8 cellular contexts compared by ENCODE assay signal in genomic region chr20:21303872-21304586, GRCh38. TPM values are rescaled to one million over a fixed set of nuclear protein-coding genes. Genes with fewer than 3 reads are reported as not detected.
A peak's percentile ranks its signal among the peaks of the same experiment; 100 is the strongest.
DNase-seq lines count a peak whose midpoint lies in the region; ATAC-seq lines count a peak whose summit lies in the region.

No MANE protein-coding gene starts in this region.

- H3K9me3 ChIP-seq in adipocyte (ENCODE audit: control insufficient read depth, low read length): no peaks in the 10 kb centered on the region
- H3K9me3 ChIP-seq in stomach smooth muscle (ENCODE audit: control insufficient read depth in 2 of 2, low read length in 2 of 2): no peaks in the 10 kb centered on the region

- H3K4me3 Mint-ChIP-seq in activated CD4-positive, alpha-beta T cell treated with anti-CD3 and anti-CD28 coated beads, Interleukin-2, amount 10 ng/mL, durations not matched to agents 7 days and 5 days: peak overlapping the region; percentile 97
- peak overlapping the region; percentile 93 to 98 (median 97) for H3K4me3 Mint-ChIP-seq in immature natural killer cell

- ATAC-seq in HG03378 (IDR thresholded peaks at IDR 0.05; ENCODE audit: unreplicated experiment) (peak; percentile 7), GM18520 (IDR thresholded peaks at IDR 0.05; ENCODE audit: unreplicated experiment) (no peak)

- H3K4me1 Mint-ChIP-seq in activated CD4-positive, alpha-beta T cell treated with anti-CD3 and anti-CD28 coated beads, Interleukin-2, amount 10 ng/mL, durations not matched to agents 7 days and 5 days: peaks cover 36% of the 10 kb centered on the region
- H3K4me1 Mint-ChIP-seq in immature natural killer cell: peaks cover 39 to 41% of the 10 kb centered on the region in 2 donors

- CTCF ChIA-PET in activated CD4-positive, alpha-beta T cell treated with anti-CD3 and anti-CD28 coated beads, Interleukin-2, amount 10 ng/mL, durations not matched to agents 7 days and 5 days (lab: Charles Lee): interaction anchor here (0.9 to 2.3 kb wide), 7 partner anchors 8 to 81 kb away, joined by 3 to 7 read pairs (median 4); no protein-coding TSS in a partner anchor

- H3K27me3 ChIP-seq in adipocyte (replicated peaks; ENCODE audit: control insufficient read depth, insufficient read depth, low read length): no peaks in the 10 kb centered on the region
- no peaks in the 10 kb centered on the region for H3K27me3 ChIP-seq in stomach smooth muscle (ENCODE audit: control insufficient read depth in 1 of 2, insufficient read depth in 2 of 2, low read length in 2 of 2)

- H3K4me3 ChIP-seq in adipocyte (ENCODE audit: low read length): peak overlapping the region; percentile 99
- H3K4me3 ChIP-seq in stomach smooth muscle (ENCODE audit: low read length in 2 of 2): peak overlapping the region; percentile 78 to 86

- H3K9me3 Mint-ChIP-seq in activated CD4-positive, alpha-beta T cell treated with anti-CD3 and anti-CD28 coated beads, Interleukin-2, amount 10 ng/mL, durations not matched to agents 7 days and 5 days: peaks cover 5% of the 10 kb centered on the region
- H3K9me3 Mint-ChIP-seq in immature natural killer cell: no peaks in the 10 kb centered on the region

- POLR2A ChIA-PET in activated CD4-positive, alpha-beta T cell treated with anti-CD3 and anti-CD28 coated beads, Interleukin-2, amount 10 ng/mL, durations not matched to agents 7 days and 5 days (lab: Charles Lee): interaction anchor here (1.2 kb wide), 1 partner anchor 43 kb away, joined by 4 read pairs; no protein-coding TSS in a partner anchor

- peak overlapping the region; percentile 99 for H3K27ac Mint-ChIP-seq in activated CD4-positive, alpha-beta T cell treated with anti-CD3 and anti-CD28 coated beads, Interleukin-2, amount 10 ng/mL, durations not matched to agents 7 days and 5 days
- H3K27ac Mint-ChIP-seq in immature natural killer cell: peak overlapping the region; percentile 92 to 99 (median 98)

- H3K27me3 Mint-ChIP-seq in activated CD4-positive, alpha-beta T cell treated with anti-CD3 and anti-CD28 coated beads, Interleukin-2, amount 10 ng/mL, durations not matched to agents 7 days and 5 days: no peaks in the 10 kb centered on the region
- peaks cover 4 to 16% (median 10%) of the 10 kb centered on the region in 3 donors for H3K27me3 Mint-ChIP-seq in immature natural killer cell (ENCODE audit: low read depth in 3 of 3)

- H3K36me3 ChIP-seq in adipocyte (ENCODE audit: control insufficient read depth, insufficient read depth, low read length, severe bottlenecking) (peaks cover 6% of the 10 kb centered on the region), stomach smooth muscle (ENCODE audit: control insufficient read depth in 2 of 2, insufficient read depth in 2 of 2, low read length in 2 of 2) (no peaks in the 10 kb centered on the region)

- no peak for DNase-seq in activated CD4-positive, alpha-beta T cell treated with anti-CD3 and anti-CD28 coated beads, Interleukin-2, amount 10 ng/mL, durations not matched to agents 7 days and 5 days
- no peak for DNase-seq in activated CD4-positive, alpha-beta T cell treated with anti-CD3 and anti-CD28 coated beads for 48 hours
- DNase-seq in adipocyte (ENCODE audit: low read depth) (peak; percentile 64), immature natural killer cell (no peak), caudate nucleus (lab: John Stamatoyannopoulos, UW) (no peak)

- H3K36me3 Mint-ChIP-seq in activated CD4-positive, alpha-beta T cell treated with anti-CD3 and anti-CD28 coated beads, Interleukin-2, amount 10 ng/mL, durations not matched to agents 7 days and 5 days (ENCODE audit: low read depth): peaks cover 31% of the 10 kb centered on the region
- H3K36me3 Mint-ChIP-seq in immature natural killer cell: peaks cover 9 to 11% (median 11%) of the 10 kb centered on the region in 3 donors

- H3K4me1 ChIP-seq in adipocyte (ENCODE audit: control insufficient read depth, insufficient read depth, low read length) (peaks cover 15% of the 10 kb centered on the region), stomach smooth muscle (ENCODE audit: control insufficient read depth, insufficient read depth, low read length) (peaks cover 12% of the 10 kb centered on the region)

- H3K9ac ChIP-seq in adipocyte (ENCODE audit: low read length) (peak overlapping the region; percentile 97), stomach smooth muscle (ENCODE audit: low read length in 2 of 2) (peak overlapping the region; percentile 81 to 94)

- peak overlapping the region; percentile 90 for H3K27ac ChIP-seq in stomach smooth muscle (ENCODE audit: low read length)
- H3K27ac ChIP-seq in caudate nucleus (ENCODE audit: low read depth, low read length): no peak overlapping the region

RNA-seq across cellular contexts. Expression of gene XRN2, which starts 0.9 kb away (rescaled TPM):
- total RNA-seq in activated CD4-positive, alpha-beta T cell treated with anti-CD3 and anti-CD28 coated beads, Interleukin-2, amount 10 ng/mL, durations not matched to agents 7 days and 5 days: 10 to 100 TPM; 64.1 to 66.4 TPM
- 10 to 100 TPM; 52.7 to 63.9 (median 61.2) TPM for polyA plus RNA-seq in immature natural killer cell
